Comparison of ENCODE assay signal across 9 cellular contexts in the genomic region with DNA sequence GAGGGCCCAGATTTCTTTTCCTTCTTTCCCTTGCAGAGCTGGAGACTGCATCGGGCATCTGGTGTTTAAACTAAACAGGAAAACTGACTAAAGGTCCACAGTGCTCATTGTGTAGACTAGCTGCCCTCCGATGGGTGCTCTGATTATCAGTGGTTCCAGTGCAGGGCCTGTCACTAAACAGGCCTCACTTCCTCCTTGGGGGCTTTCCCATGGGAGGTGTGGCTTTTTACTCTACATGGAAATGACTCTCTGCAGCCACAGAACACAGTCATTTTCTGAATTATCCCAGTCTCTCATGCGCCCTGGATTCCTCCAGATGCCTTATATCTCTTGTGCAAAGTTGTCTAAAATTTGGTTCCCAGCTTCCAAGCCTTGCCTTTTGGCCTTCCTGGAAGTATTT.
DNase-seq lines count a peak whose midpoint lies in the region; ATAC-seq and TF ChIP-seq lines count a peak whose summit lies in the region.
"Had no signal": no experiment of that assay in that cellular context is flagged by ENCODE, and none has a peak within 500 bp of the region (broad histone marks: within the 10 kb centered on the region; RNA-seq: fewer than 3 reads in every experiment).

No MANE protein-coding gene starts in this region.

- ATAC-seq in GM19023 (IDR thresholded peaks at IDR 0.05; ENCODE audit: unreplicated experiment), result peak; percentile 96
- ATAC-seq in HG02678 (IDR thresholded peaks at IDR 0.05; ENCODE audit: unreplicated experiment), result peak; percentile 98

- DNase-seq in RPMI7951 (ENCODE audit: low read depth) (peak; percentile 18), neural crest cell (ENCODE audit: low read depth, low spot score) (no peak), head of caudate nucleus (no peak), coronary artery (ENCODE audit: low spot score) (no peak), mesothelial cell of epicardium (ENCODE audit: low spot score in 2 of 2, unreplicated experiment in 2 of 2) (no peak)
- DNase-seq in stimulated activated CD4-positive, alpha-beta T cell treated with anti-CD3 and anti-CD28 coated beads, Interleukin-15, amount 100 ng/mL, for 24 hours, result no peak

- no peak for TF ChIP-seq CTCF in neural crest cell (conservative IDR thresholded peaks at IDR 0.05)
- no peak for TF ChIP-seq CTCF in coronary artery (IDR thresholded peaks at IDR 0.05)
- TF ChIP-seq CTCF in mesothelial cell of epicardium (IDR thresholded peaks at IDR 0.05; ENCODE audit: unreplicated experiment), result no peak

- H3K27me3 Mint-ChIP-seq in neural crest cell (ENCODE audit: low read depth) (no peaks in the 10 kb centered on the region), mesothelial cell of epicardium (ENCODE audit: low read depth) (no peaks in the 10 kb centered on the region)

- peaks cover 31% of the 10 kb centered on the region for H3K4me1 Mint-ChIP-seq in neural crest cell
- H3K4me1 Mint-ChIP-seq in mesothelial cell of epicardium, result no peaks in the 10 kb centered on the region

- no peak overlapping the region for H3K4me3 ChIP-seq in coronary artery

- H3K4me3 Mint-ChIP-seq in neural crest cell, result no peak overlapping the region
- H3K4me3 Mint-ChIP-seq in mesothelial cell of epicardium, result no peak overlapping the region

- H3K27ac ChIP-seq in coronary artery, result no peak overlapping the region
- H3K27ac ChIP-seq: KMS-11 had no signal

- H3K9me3 Mint-ChIP-seq in neural crest cell (no peaks in the 10 kb centered on the region), mesothelial cell of epicardium (peaks cover 5% of the 10 kb centered on the region)

- H3K36me3 Mint-ChIP-seq in neural crest cell (ENCODE audit: low read depth), result peaks cover 23% of the 10 kb centered on the region
- H3K36me3 Mint-ChIP-seq in mesothelial cell of epicardium, result peaks cover 35% of the 10 kb centered on the region

- H3K27ac Mint-ChIP-seq in neural crest cell (ENCODE audit: unreplicated experiment), result peak overlapping the region; percentile 83
- H3K27ac Mint-ChIP-seq in mesothelial cell of epicardium, result no peak overlapping the region

- intact Hi-C loops in head of caudate nucleus (cut with DNase I), result no loop called here
